ENCODE assay signal across 1 cellular context in the genomic region with DNA sequence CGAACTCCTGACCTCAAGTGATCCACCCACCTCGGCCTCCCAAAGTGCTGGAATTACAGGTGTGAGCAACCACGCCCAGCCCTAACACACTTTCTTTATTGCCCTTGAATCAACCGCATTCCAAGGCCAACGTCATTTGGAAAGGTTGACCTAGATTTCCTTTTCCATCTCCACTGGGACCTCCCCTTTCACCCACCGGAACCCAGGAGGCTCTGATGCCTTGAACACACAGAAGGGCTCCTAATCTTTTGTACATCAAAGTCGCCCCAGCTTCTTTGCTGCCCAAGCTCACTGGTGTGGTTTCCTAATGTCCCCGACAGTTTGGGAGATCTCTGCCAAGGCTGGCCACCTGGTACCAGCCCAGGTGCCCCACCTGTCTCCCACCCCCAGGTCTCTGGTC.
TF ChIP-seq lines count a peak whose summit lies in the region.

No MANE protein-coding gene starts in this region.

TF ChIP-seq in K562, 482 proteins besides CTCF, POLR2A, EP300 and RAD21:
- TF ChIP-seq ASH1L (IDR thresholded peaks at IDR 0.05; ENCODE audit: borderline replicate concordance, low read depth, partially characterized antibody) (no peak), SMAD4 (CRISPR knock-in tag; conservative IDR thresholded peaks at IDR 0.05) (no peak), TEAD1 (CRISPR knock-in tag; IDR thresholded peaks at IDR 0.05) (no peak), SRSF9 (IDR thresholded peaks at IDR 0.05; ENCODE audit: borderline replicate concordance, low read depth, low read length) (no peak), ZSCAN32 (CRISPR knock-in tag; IDR thresholded peaks at IDR 0.05) (no peak), GTF2F1 (IDR thresholded peaks at IDR 0.05; ENCODE audit: low read depth, low read length) (no peak), CHCHD3 (CRISPR knock-in tag; IDR thresholded peaks at IDR 0.05) (no peak), ZFP36 (IDR thresholded peaks at IDR 0.05; ENCODE audit: low read depth, low read length, partially characterized antibody) (no peak), PHB (CRISPR knock-in tag; IDR thresholded peaks at IDR 0.05) (no peak), ZNF695 (CRISPR knock-in tag; IDR thresholded peaks at IDR 0.05) (no peak)
TF ChIP-seq in K562: peak in this region for 0.
